Comparison of ENCODE assay signal across 27 cellular contexts in the genomic region with DNA sequence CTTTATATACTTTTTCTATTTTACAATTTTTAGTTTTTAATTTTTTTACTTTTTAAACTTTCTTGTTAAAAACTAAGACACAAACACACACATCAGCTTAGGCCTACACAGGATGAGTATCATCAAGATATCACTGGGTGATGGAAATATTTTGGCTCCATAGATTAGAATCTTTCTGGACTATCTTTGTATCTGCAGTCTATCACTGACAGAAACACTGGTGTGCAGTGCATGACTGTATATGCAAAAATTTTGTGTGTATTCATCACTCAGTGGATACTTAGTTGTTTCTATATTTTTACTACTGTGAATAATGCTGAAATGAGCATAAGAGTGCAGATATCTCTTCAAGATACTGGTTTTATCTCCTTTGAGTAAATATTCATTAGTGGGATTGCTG.
"Had no signal": no experiment of that assay in that cellular context is flagged by ENCODE, and none has a peak within 500 bp of the region (broad histone marks: within the 10 kb centered on the region; RNA-seq: fewer than 3 reads in every experiment).

No MANE protein-coding gene starts in this region.

- H3K4me3 ChIP-seq: stomach, suprapubic skin, testis, thoracic aorta, thyroid gland, tibial artery, tibial nerve, transverse colon, upper lobe of left lung, upper lobe of right lung, uterus, vagina had no signal

- ATAC-seq: stimulated activated effector memory CD8-positive, alpha-beta T cell treated with anti-CD3 and anti-CD28 coated beads, Interleukin-12 subunit alpha, Interleukin-12 subunit beta, amount 100 ng/mL, for 72 hours; stimulated activated memory B cell treated with anti-CD40 and anti-IgM and Interleukin-4, amounts not matched to agents 10 μg/mL and 1 μg/mL and 100 μg/mL, for 72 hours; stimulated activated naive B cell treated with anti-CD40 and anti-IgM and Interleukin-4, amounts not matched to agents 10 μg/mL and 1 μg/mL and 100 μg/mL, for 72 hours; stimulated activated naive CD8-positive, alpha-beta T cell treated with anti-CD3 and anti-CD28 coated beads, Interleukin-15, amount 100 ng/mL, for 72 hours; stimulated activated naive CD8-positive, alpha-beta T cell treated with anti-CD3 and anti-CD28 coated beads, Interleukin-15, Interleukin-2, amounts not matched to agents 100 U/mL and 50 U/mL, for 24 hours; upper lobe of right lung had no signal

- H3K9me3 ChIP-seq: suprapubic skin, testis, thoracic aorta, thyroid gland, tibial artery, transverse colon, upper lobe of left lung, upper lobe of right lung, uterus, vagina had no signal

- H3K36me3 ChIP-seq: stomach, suprapubic skin, thoracic aorta, thyroid gland, tibial artery, tibial nerve, transverse colon, upper lobe of left lung, upper lobe of right lung, uterus, vagina had no signal

- H3K27me3 ChIP-seq: stomach, suprapubic skin, testis, thyroid gland, tibial artery, tibial nerve, transverse colon, upper lobe of left lung, upper lobe of right lung, uterus, vagina had no signal

- DNase-seq: stimulated activated CD4-positive, alpha-beta T cell treated with anti-CD3 and anti-CD28 coated beads, Interleukin-2, amount 100 ng/mL, for 48 hours; stimulated activated CD4-positive, alpha-beta T cell treated with anti-CD3 and anti-CD28 coated beads, Interleukin-4, amount 100 ng/mL, for 1 hour; stimulated activated CD4-positive, alpha-beta T cell treated with anti-CD3 and anti-CD28 coated beads, Interleukin-4, amount 100 ng/mL, for 24 hours; stimulated activated CD4-positive, alpha-beta T cell treated with anti-CD3 and anti-CD28 coated beads, Interleukin-4, amount 100 ng/mL, for 4 hours; stimulated activated CD8-positive, alpha-beta memory T cell treated with anti-CD3 and anti-CD28 coated beads, Interleukin-4, amount 100 ng/mL, for 48 hours; stimulated activated naive B cell treated with anti-CD40 and anti-IgM and Interleukin-4, amounts not matched to agents 10 μg/mL and 1 μg/mL and 100 μg/mL, for 72 hours; stimulated activated naive CD4-positive, alpha-beta T cell; stimulated activated naive CD4-positive, alpha-beta T cell treated with Interleukin-2 at 50 U/mL for 16 hours; stimulated activated naive CD8-positive, alpha-beta T cell treated with anti-CD3 and anti-CD28 coated beads, Interleukin-15, amount 100 ng/mL, for 72 hours; stimulated activated naive CD8-positive, alpha-beta T cell treated with anti-CD3 and anti-CD28 coated beads, Interleukin-15, Interleukin-2, amounts not matched to agents 100 U/mL and 50 U/mL, for 24 hours; stomach; substantia nigra; testis; thyroid gland; tibial artery; transverse colon; trophoblast cell; upper lobe of left lung; upper lobe of right lung; uterus had no signal

- FAIRE-seq: urothelium cell line had no signal

- H3K4me1 ChIP-seq: stomach, suprapubic skin, testis, thyroid gland, tibial artery, tibial nerve, transverse colon, upper lobe of left lung, upper lobe of right lung, uterus, vagina had no signal

- H3K27ac ChIP-seq: stomach, suprapubic skin, testis, thoracic aorta, thyroid gland, tibial artery, tibial nerve, transverse colon, upper lobe of left lung, upper lobe of right lung, uterus, vagina had no signal
